Comparison of ENCODE assay signal across 8 cellular contexts in genomic region chr9:120712539-120713031, GRCh38. TPM values are rescaled to one million over a fixed set of nuclear protein-coding genes. Genes with fewer than 3 reads are reported as not detected.
DNase-seq lines count a peak whose midpoint lies in the region; ATAC-seq, FAIRE-seq and TF ChIP-seq lines count a peak whose summit lies in the region.

No MANE protein-coding gene starts in this region.

- H3K4me3 ChIP-seq in HUES6 (ENCODE audit: low read depth, low read length) (peak overlapping the region; percentile 82; the same call in 1 of the 2 replicates), bronchial epithelial cell (ENCODE audit: low read depth, low read length) (peak overlapping the region; percentile 92), muscle layer of duodenum (ENCODE audit: low read depth in 1 of 2, low read length in 2 of 2) (peak overlapping the region; percentile 76 to 96)

- peaks cover 13% of the 10 kb centered on the region; the same call in 1 of the 2 replicates for H3K4me1 ChIP-seq in HUES6 (ENCODE audit: control insufficient read depth, insufficient read depth, low read length)
- H3K4me1 ChIP-seq in muscle layer of duodenum (ENCODE audit: control insufficient read depth in 1 of 2, insufficient read depth in 2 of 2, low read length in 2 of 2) = peaks cover 9 to 29% of the 10 kb centered on the region in 2 donors

- H3K36me3 ChIP-seq in HUES6 (ENCODE audit: control insufficient read depth, insufficient read depth, low read length) (no peaks in the 10 kb centered on the region), bronchial epithelial cell (ENCODE audit: control insufficient read depth, insufficient read depth, low read length) (no peaks in the 10 kb centered on the region), muscle layer of duodenum (ENCODE audit: control insufficient read depth in 1 of 2, insufficient read depth in 2 of 2, low read length in 2 of 2) (no peaks in the 10 kb centered on the region)

- peak overlapping the region; percentile 62 for H3K27ac ChIP-seq in 22Rv1
- no peak overlapping the region for H3K27ac ChIP-seq in HUES6 (ENCODE audit: low read depth, low read length)
- H3K27ac ChIP-seq in muscle layer of duodenum (ENCODE audit: low read length) = peak overlapping the region; percentile 51

- no peak for TF ChIP-seq CTCF in 22Rv1 (IDR thresholded peaks at IDR 0.05)
- TF ChIP-seq CTCF in bronchial epithelial cell (IDR thresholded peaks at IDR 0.05; ENCODE audit: insufficient read depth, low read length, severe bottlenecking) = no peak

- DNase-seq in bronchial epithelial cell (ENCODE audit: low read depth) (no peak), germinal center (ENCODE audit: low spot score) (no peak), AG20443 (ENCODE audit: low spot score) (no peak)

- H3K9ac ChIP-seq in HUES6 (ENCODE audit: low read length) = no peak overlapping the region

- no peaks in the 10 kb centered on the region for H3K9me3 ChIP-seq in HUES6 (ENCODE audit: control insufficient read depth, insufficient read depth, low read depth, low read length)
- no peaks in the 10 kb centered on the region for H3K9me3 ChIP-seq in muscle layer of duodenum (ENCODE audit: control insufficient read depth in 1 of 2, low read length in 2 of 2)

- ATAC-seq in HG02571 (IDR thresholded peaks at IDR 0.05; ENCODE audit: unreplicated experiment) = no peak
- ATAC-seq in activated CD4-positive, CD25-positive, alpha-beta regulatory T cell treated with anti-CD3 and anti-CD28 coated beads, Interleukin-2, amount 50 U/mL, for 24 hours = no peak

- H3K27me3 ChIP-seq in HUES6 (ENCODE audit: control insufficient read depth, insufficient read depth, low read length) (peaks cover 24% of the 10 kb centered on the region), bronchial epithelial cell (ENCODE audit: control insufficient read depth, insufficient read depth, low read length) (no peaks in the 10 kb centered on the region), muscle layer of duodenum (ENCODE audit: low read depth, low read length) (no peaks in the 10 kb centered on the region)

- no peak for FAIRE-seq in bronchial epithelial cell (lab: Jason Lieb, UNC)

RNA-seq across cellular contexts. Expression of gene MEGF9, which starts 1.7 kb away (rescaled TPM):
- total RNA-seq in bronchial epithelial cell = 4.7 and 5.9 TPM in 2 replicates
